Comparison of ENCODE assay signal across 23 cellular contexts in genomic region chr13:94822356-94822755, GRCh38.
"Had no signal": no experiment of that assay in that cellular context is flagged by ENCODE, and none has a peak within 500 bp of the region (broad histone marks: within the 10 kb centered on the region; RNA-seq: fewer than 3 reads in every experiment).

No MANE protein-coding gene starts in this region.

- H3K27ac ChIP-seq: epithelial cell of prostate, esophagus muscularis mucosa, gastrocnemius medialis, heart right ventricle, neutrophil, spleen, tibial artery, upper lobe of left lung, uterus had no signal

- ATAC-seq: gastrocnemius medialis; heart right ventricle; left colon; left ventricle myocardium superior; sciatic nerve; stimulated activated memory B cell treated with anti-CD40 and anti-IgM and Interleukin-4, amounts not matched to agents 10 μg/mL and 1 μg/mL and 100 μg/mL, for 72 hours had no signal

- H3K27me3 ChIP-seq: esophagus muscularis mucosa, gastrocnemius medialis, neutrophil, tibial artery, upper lobe of left lung, uterus had no signal

- DNase-seq: effector memory CD4-positive, alpha-beta T cell; gastrocnemius medialis; heart right ventricle; kidney; left colon; left ventricle myocardium superior; mesenchymal stem cell; midbrain; spleen; stimulated activated CD4-positive, alpha-beta T cell treated with anti-CD3 and anti-CD28 coated beads, Interleukin-15, amount 100 ng/mL, for 24 hours; stimulated activated CD4-positive, alpha-beta T cell treated with anti-CD3 and anti-CD28 coated beads, Interleukin-1b, Interleukin-23, amount 100 ng/mL, for 48 hours; stimulated activated CD4-positive, alpha-beta T cell treated with anti-CD3 and anti-CD28 coated beads, Interleukin-4, amount 100 ng/mL, for 24 hours; tibial artery; upper lobe of left lung; uterus had no signal

- H3K9me3 Mint-ChIP-seq: nephron; stimulated activated memory B cell treated with anti-CD40 and anti-IgM and Interleukin-4, amounts not matched to agents 10 μg/mL and 1 μg/mL and 100 μg/mL, for 72 hours; stimulated activated naive CD8-positive, alpha-beta T cell treated with anti-CD3 and anti-CD28 coated beads, Interleukin-15, Interleukin-2, amounts not matched to agents 100 ng/mL and 50 ng/mL, for 24 hours had no signal

- H3K4me3 ChIP-seq: esophagus muscularis mucosa, gastrocnemius medialis, heart right ventricle, lung, spleen, tibial artery, upper lobe of left lung, uterus had no signal

- H3K4me3 Mint-ChIP-seq: nephron; stimulated activated memory B cell treated with anti-CD40 and anti-IgM and Interleukin-4, amounts not matched to agents 10 μg/mL and 1 μg/mL and 100 μg/mL, for 72 hours; stimulated activated naive CD8-positive, alpha-beta T cell treated with anti-CD3 and anti-CD28 coated beads, Interleukin-15, Interleukin-2, amounts not matched to agents 100 ng/mL and 50 ng/mL, for 24 hours had no signal

- H3K4me1 Mint-ChIP-seq: stimulated activated memory B cell treated with anti-CD40 and anti-IgM and Interleukin-4, amounts not matched to agents 10 μg/mL and 1 μg/mL and 100 μg/mL, for 72 hours had no signal

- H3K4me1 ChIP-seq: gastrocnemius medialis, heart right ventricle, spleen, tibial artery, upper lobe of left lung, uterus had no signal

- H3K36me3 Mint-ChIP-seq: stimulated activated memory B cell treated with anti-CD40 and anti-IgM and Interleukin-4, amounts not matched to agents 10 μg/mL and 1 μg/mL and 100 μg/mL, for 72 hours had no signal

- H3K9me3 ChIP-seq: esophagus muscularis mucosa, gastrocnemius medialis, heart right ventricle, neutrophil, spleen, tibial artery, upper lobe of left lung, uterus had no signal

- H3K27ac Mint-ChIP-seq: nephron; stimulated activated memory B cell treated with anti-CD40 and anti-IgM and Interleukin-4, amounts not matched to agents 10 μg/mL and 1 μg/mL and 100 μg/mL, for 72 hours; stimulated activated naive CD8-positive, alpha-beta T cell treated with anti-CD3 and anti-CD28 coated beads, Interleukin-15, Interleukin-2, amounts not matched to agents 100 ng/mL and 50 ng/mL, for 24 hours had no signal

- H3K36me3 ChIP-seq: esophagus muscularis mucosa, gastrocnemius medialis, heart right ventricle, neutrophil, spleen, tibial artery, upper lobe of left lung, uterus had no signal
